9 cellular contexts compared by ENCODE assay signal in the genomic region with DNA sequence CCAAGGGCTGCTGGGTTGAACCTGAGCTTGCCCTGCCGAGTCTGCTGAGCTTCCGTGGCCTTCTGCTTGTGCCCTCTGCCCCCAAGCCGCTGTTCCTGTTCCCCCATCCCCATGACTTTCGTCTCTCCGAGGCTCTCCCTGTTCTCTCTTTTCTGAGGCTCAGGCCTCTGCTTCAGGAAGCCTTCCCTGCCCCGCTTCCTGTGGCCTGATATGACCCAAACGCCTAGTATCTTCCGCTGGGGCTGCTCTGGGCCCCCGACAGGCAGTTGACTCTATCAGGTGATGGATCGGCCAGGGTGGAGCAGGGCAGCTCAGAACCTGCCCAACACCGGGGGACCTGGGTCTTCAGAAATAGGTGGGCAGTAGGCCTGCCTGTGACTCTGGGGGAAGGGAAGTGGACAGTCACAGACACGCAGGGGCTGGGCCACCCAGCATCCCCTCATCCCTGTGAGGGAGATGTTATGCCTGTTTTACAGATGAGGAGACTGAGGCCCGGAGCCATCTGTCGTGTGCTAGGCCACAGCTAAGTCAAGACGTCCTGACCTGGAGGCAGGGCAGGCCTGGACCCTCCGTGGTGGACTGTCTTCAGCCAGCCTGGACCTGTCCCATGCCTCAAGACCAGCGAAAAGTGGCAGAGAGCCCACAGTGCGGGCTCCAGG. TPM values are rescaled to one million over a fixed set of nuclear protein-coding genes. Genes with fewer than 3 reads are reported as not detected.
A peak's percentile ranks its signal among the peaks of the same experiment; 100 is the strongest.
DNase-seq lines count a peak whose midpoint lies in the region; ATAC-seq and TF ChIP-seq lines count a peak whose summit lies in the region.
"Had no signal": no experiment of that assay in that cellular context is flagged by ENCODE, and none has a peak within 500 bp of the region (broad histone marks: within the 10 kb centered on the region; RNA-seq: fewer than 3 reads in every experiment).

No MANE protein-coding gene starts in this region.

- H3K23ac ChIP-seq in neuronal stem cell (ENCODE audit: low read depth, low read length, poor library complexity) = peak overlapping the region; percentile 100

- ATAC-seq in Panc1 = no peak

- H3K4me1 ChIP-seq in CD8-positive, alpha-beta memory T cell (ENCODE audit: insufficient read depth, low read length) = peaks cover 22% of the 10 kb centered on the region
- peaks cover 13% of the 10 kb centered on the region for H3K4me1 ChIP-seq in Panc1 (ENCODE audit: control insufficient read depth, insufficient read depth, low read length)
- H3K4me1 ChIP-seq in duodenal mucosa (ENCODE audit: control insufficient read depth in 1 of 2, insufficient read depth in 2 of 2, low read length in 2 of 2) = peaks cover 49 to 52% of the 10 kb centered on the region in 2 donors
- peaks cover 13 to 19% of the 10 kb centered on the region in 2 donors for H3K4me1 ChIP-seq in neuronal stem cell (ENCODE audit: control insufficient read depth in 2 of 2, insufficient read depth in 1 of 2, low read depth in 1 of 2, low read length in 2 of 2)

- intact Hi-C loops in Panc1 (cut with micrococcal nuclease; ENCODE audit: unreplicated experiment) = no loop called here

- H3K4me3 Mint-ChIP-seq in CD8-positive, alpha-beta memory T cell = peak overlapping the region; percentile 60 to 99 (median 93)

- H2BK5ac ChIP-seq in neuronal stem cell (ENCODE audit: low read length) = peak overlapping the region; percentile 48

- H4K8ac ChIP-seq in neuronal stem cell (ENCODE audit: low read depth, low read length) = no peak overlapping the region

- H3K9me3 Mint-ChIP-seq in CD8-positive, alpha-beta memory T cell = no peaks in the 10 kb centered on the region

- no peak overlapping the region for H2AFZ ChIP-seq in neuronal stem cell (ENCODE audit: low read length)

- peak overlapping the region; percentile 3 for H3K18ac ChIP-seq in neuronal stem cell (ENCODE audit: low read length)

- no peak overlapping the region for H2BK120ac ChIP-seq in neuronal stem cell (ENCODE audit: low read depth, low read length)

- H3K4me1 Mint-ChIP-seq in CD8-positive, alpha-beta memory T cell = peaks cover 19 to 28% (median 20%) of the 10 kb centered on the region in 3 donors

- no peak overlapping the region for H4K91ac ChIP-seq in neuronal stem cell (ENCODE audit: low read depth, low read length, poor library complexity)

- POLR2A ChIA-PET in CD8-positive, alpha-beta memory T cell (lab: Charles Lee) = interaction anchor here (0.6 to 5.0 kb wide), 10 partner anchors 14 to 82 kb away, joined by 3 to 68 read pairs (median 16); a partner anchor contains a TSS
- POLR2A ChIA-PET in Panc1 (lab: Charles Lee) = no interaction called here

- no peak for DNase-seq in CD8-positive, alpha-beta memory T cell
- DNase-seq in Panc1 (ENCODE audit: low read depth, low spot score) (no peak), neuronal stem cell (ENCODE audit: low spot score) (no peak), dedifferentiated amniotic fluid mesenchymal stem cell (ENCODE audit: extremely low spot score) (no peak), NCI-H82 (lab: John Stamatoyannopoulos, UW) (no peak), Ammon's horn (ENCODE audit: low spot score) (no peak)
- DNase-seq in stimulated activated CD4-positive, alpha-beta T cell treated with anti-CD3 and anti-CD28 coated beads, Interleukin-15, amount 100 ng/mL, for 24 hours = no peak
- DNase-seq: SHP77 treated with DMSO at 0.1 percent for 48 hours had no signal

- WGBS in neuronal stem cell (ENCODE audit: extremely low coverage in 2 of 2, insufficient read length in 2 of 2, insufficient replicate concordance in 1 of 2), 2 donors = no CpG with 5 or more reads among the region's 18 CpGs

- H3K27me3 ChIP-seq in CD8-positive, alpha-beta memory T cell (ENCODE audit: insufficient read depth, low read length, poor library complexity, severe bottlenecking) = no peaks in the 10 kb centered on the region
- H3K27me3 ChIP-seq in Panc1 (ENCODE audit: control insufficient read depth, insufficient read depth, low read length) (no peaks in the 10 kb centered on the region), duodenal mucosa (ENCODE audit: control insufficient read depth in 1 of 2, insufficient read depth in 2 of 2, low read length in 2 of 2) (no peaks in the 10 kb centered on the region), neuronal stem cell (ENCODE audit: control insufficient read depth in 3 of 3, insufficient read depth in 3 of 3, low read depth in 1 of 3, low read length in 3 of 3) (no peaks in the 10 kb centered on the region)

- no peak overlapping the region for H2BK15ac ChIP-seq in neuronal stem cell (ENCODE audit: low read length)

- H3K36me3 Mint-ChIP-seq in CD8-positive, alpha-beta memory T cell = peaks cover 0 to 17% (median 0%) of the 10 kb centered on the region in 3 donors

- H2AK5ac ChIP-seq in neuronal stem cell (ENCODE audit: low read depth, low read length) = peak overlapping the region; percentile 53

- no peak overlapping the region for H3K4me2 ChIP-seq in neuronal stem cell (ENCODE audit: insufficient read depth, low read length, poor library complexity, severe bottlenecking)

- H3K4me3 ChIP-seq in CD8-positive, alpha-beta memory T cell (ENCODE audit: low read length) = peak overlapping the region; percentile 96
- peak overlapping the region in 1 of 2 experiments; percentile 67; a peak in 1 of 4 replicates for H3K4me3 ChIP-seq in Panc1 (ENCODE audit: low read depth in 2 of 2, low read length in 2 of 2)
- peak overlapping the region; percentile 71 to 77 for H3K4me3 ChIP-seq in duodenal mucosa (ENCODE audit: low read depth in 1 of 2, low read length in 2 of 2)
- peak overlapping the region in 1 of 2 donors; percentile 63 for H3K4me3 ChIP-seq in neuronal stem cell (ENCODE audit: low read length in 2 of 2)

- H3K27ac ChIP-seq in CD8-positive, alpha-beta memory T cell (ENCODE audit: low read depth, low read length) = peak overlapping the region; percentile 86
- H3K27ac ChIP-seq in Panc1 (ENCODE audit: low read length) (peak overlapping the region; percentile 98), duodenal mucosa (ENCODE audit: low read depth, low read length) (peak overlapping the region; percentile 92), neuronal stem cell (replicated peaks; ENCODE audit: low read length) (peak overlapping the region; percentile 96)

- H3K14ac ChIP-seq in neuronal stem cell (ENCODE audit: low read length) = no peak overlapping the region

- CTCF ChIA-PET in CD8-positive, alpha-beta memory T cell (lab: Charles Lee) = interaction anchor here (1.0 to 7.1 kb wide), 6 partner anchors 10 to 63 kb away, joined by 3 to 124 read pairs (median 28); a partner anchor contains a TSS
- CTCF ChIA-PET in Panc1 (lab: Charles Lee) = interaction anchor here (0.7 kb wide), 2 partner anchors 16 to 58 kb away, joined by 6 to 12 read pairs; no protein-coding TSS in a partner anchor

- H3K79me1 ChIP-seq in neuronal stem cell (ENCODE audit: low read depth, low read length) = peaks cover 3% of the 10 kb centered on the region

- in situ Hi-C loops in Panc1 (cut with HindIII; ENCODE audit: low pct_unique_long_range_greater_than_20kb, low sequenced_read_pairs) = no loop called here

- peak overlapping the region; percentile 67 to 83 for H3K9ac ChIP-seq in duodenal mucosa (ENCODE audit: low read depth in 1 of 2, low read length in 2 of 2)
- peak overlapping the region; percentile 72 for H3K9ac ChIP-seq in neuronal stem cell (ENCODE audit: low read depth, low read length, poor library complexity)

- no TSS peak for BruUV-seq in Panc1 (replicated peaks; lab: Mats Ljungman, UMichigan)

- peak overlapping the region; percentile 64 to 99 (median 92) for H3K27ac Mint-ChIP-seq in CD8-positive, alpha-beta memory T cell

- H3K36me3 ChIP-seq in CD8-positive, alpha-beta memory T cell (ENCODE audit: insufficient read depth, low read length) = no peaks in the 10 kb centered on the region
- H3K36me3 ChIP-seq in Panc1 (ENCODE audit: control insufficient read depth, insufficient read depth, low read length) (no peaks in the 10 kb centered on the region; the same call in 1 of the 2 replicates), duodenal mucosa (ENCODE audit: control insufficient read depth in 1 of 2, insufficient read depth in 2 of 2, low read length in 2 of 2) (peaks cover 36 to 38% of the 10 kb centered on the region in 2 donors), neuronal stem cell (replicated peaks in 1 of 2; ENCODE audit: control insufficient read depth in 2 of 2, insufficient read depth in 2 of 2, low read length in 2 of 2) (peaks cover 18 to 39% of the 10 kb centered on the region in 2 donors)

- no peak for TF ChIP-seq CTCF in Panc1 (IDR thresholded peaks at IDR 0.05)

- no peak overlapping the region for H3K4ac ChIP-seq in neuronal stem cell (ENCODE audit: low read length)

- H3K9me3 ChIP-seq in CD8-positive, alpha-beta memory T cell (ENCODE audit: low read length) = no peaks in the 10 kb centered on the region
- H3K9me3 ChIP-seq in Panc1 (ENCODE audit: control insufficient read depth, insufficient read depth, low read depth, low read length) (no peaks in the 10 kb centered on the region), duodenal mucosa (ENCODE audit: control insufficient read depth in 1 of 2, low read length in 2 of 2) (no peaks in the 10 kb centered on the region), neuronal stem cell (replicated peaks in 1 of 2; ENCODE audit: control insufficient read depth in 2 of 2, insufficient read depth in 1 of 2, low read depth in 1 of 2, low read length in 2 of 2) (no peaks in the 10 kb centered on the region)

- H2BK12ac ChIP-seq in neuronal stem cell (ENCODE audit: low read length) = peak overlapping the region; percentile 22

- H3K27me3 Mint-ChIP-seq in CD8-positive, alpha-beta memory T cell = peaks cover 0 to 3% of the 10 kb centered on the region in 2 donors

RNA-seq across cellular contexts. Expression of a gene that starts 16.3 kb away (rescaled TPM):
- total RNA-seq in CD8-positive, alpha-beta memory T cell = 10 to 100 TPM; 40.4 to 40.9 TPM
- polyA plus RNA-seq in CD8-positive, alpha-beta memory T cell = 56.5 TPM
- 77.7 TPM for total RNA-seq in Panc1 (2021; ENCODE audit: unreplicated experiment)
- polyA plus RNA-seq in Panc1 (2012; ENCODE audit: insufficient read length) = 86.9 TPM
- polyA plus RNA-seq in neuronal stem cell (2013, experiment 1 of 2) = 44.3 TPM
- 44.9 TPM for polyA plus RNA-seq in neuronal stem cell (2013, experiment 2 of 2)

RNA-seq across cellular contexts. Expression of a gene that starts 16.8 kb away (rescaled TPM):
- 10 to 100 TPM; 12.5 to 13.6 TPM for total RNA-seq in CD8-positive, alpha-beta memory T cell
- 0.47 TPM for polyA plus RNA-seq in CD8-positive, alpha-beta memory T cell
- 41.2 TPM for total RNA-seq in Panc1 (2021; ENCODE audit: unreplicated experiment)
- 55.5 TPM for polyA plus RNA-seq in Panc1 (2012; ENCODE audit: insufficient read length)
- polyA plus RNA-seq in neuronal stem cell (2013, experiment 1 of 2) = 17.0 TPM
- polyA plus RNA-seq in neuronal stem cell (2013, experiment 2 of 2) = 17.0 TPM

RNA-seq across cellular contexts. Expression of a gene that starts 17.5 kb away (rescaled TPM):
- 10 to 100 TPM; 64.2 to 65.0 TPM for total RNA-seq in CD8-positive, alpha-beta memory T cell
- polyA plus RNA-seq in CD8-positive, alpha-beta memory T cell = 9.1 TPM
- total RNA-seq in Panc1 (2021; ENCODE audit: unreplicated experiment) = 183 TPM
- polyA plus RNA-seq in Panc1 (2012; ENCODE audit: insufficient read length) = 237 TPM
- polyA plus RNA-seq in neuronal stem cell (2013, experiment 1 of 2) = 25.9 TPM
- 24.6 TPM for polyA plus RNA-seq in neuronal stem cell (2013, experiment 2 of 2)

RNA-seq across cellular contexts. Expression of a gene that starts 21.4 kb away (rescaled TPM):
- total RNA-seq in CD8-positive, alpha-beta memory T cell = 100 to 1,000 TPM; 365 to 381 TPM
- 57.3 TPM for polyA plus RNA-seq in CD8-positive, alpha-beta memory T cell
- 261 TPM for total RNA-seq in Panc1 (2021; ENCODE audit: unreplicated experiment)
- polyA plus RNA-seq in Panc1 (2012; ENCODE audit: insufficient read length) = 287 TPM
- 292 TPM for polyA plus RNA-seq in neuronal stem cell (2013, experiment 1 of 2)
- 280 TPM for polyA plus RNA-seq in neuronal stem cell (2013, experiment 2 of 2)

RNA-seq across cellular contexts. Expression of a gene that starts 22.9 kb away (rescaled TPM):
- total RNA-seq in CD8-positive, alpha-beta memory T cell = not detected
- polyA plus RNA-seq in CD8-positive, alpha-beta memory T cell = not detected
- 1.1 TPM for total RNA-seq in Panc1 (2021; ENCODE audit: unreplicated experiment)
- polyA plus RNA-seq in Panc1 (2012; ENCODE audit: insufficient read length) = 1.3 TPM
- polyA plus RNA-seq in neuronal stem cell (2013, experiment 1 of 2) = 0.07 TPM
- polyA plus RNA-seq in neuronal stem cell (2013, experiment 2 of 2) = 0.04 TPM
